ENCODE assay signal across 27 cellular contexts in genomic region chr4:64771149-64771548, GRCh38.
"Had no signal": no experiment of that assay in that cellular context is flagged by ENCODE, and none has a peak within 500 bp of the region (broad histone marks: within the 10 kb centered on the region; RNA-seq: fewer than 3 reads in every experiment).

No MANE protein-coding gene starts in this region.

- H3K4me1 ChIP-seq: gastrocnemius medialis, suprapubic skin, upper lobe of right lung, uterus had no signal

- H3K9me3 ChIP-seq: gastrocnemius medialis, ovary, suprapubic skin, transverse colon, upper lobe of right lung, uterus had no signal

- H3K27me3 ChIP-seq: gastrocnemius medialis, ovary, suprapubic skin, transverse colon, upper lobe of right lung, uterus had no signal

- H3K27me3 Mint-ChIP-seq: dendritic cell treated with granulocyte-macrophage colony-stimulating factor and Interleukin-4, amounts not matched to agents 40 ng/mL and 50 ng/mL, for 4 days; memory B cell; stimulated activated naive CD8-positive, alpha-beta T cell treated with anti-CD3 and anti-CD28 coated beads, Interleukin-15, amount 100 ng/mL, for 72 hours had no signal

- H3K27ac Mint-ChIP-seq: dendritic cell treated with granulocyte-macrophage colony-stimulating factor and Interleukin-4, amounts not matched to agents 40 ng/mL and 50 ng/mL, for 4 days; endodermal cell; memory B cell; natural killer cell; stimulated activated naive CD8-positive, alpha-beta T cell treated with anti-CD3 and anti-CD28 coated beads, Interleukin-15, amount 100 ng/mL, for 72 hours had no signal

- H3K4me3 Mint-ChIP-seq: dendritic cell treated with granulocyte-macrophage colony-stimulating factor and Interleukin-4, amounts not matched to agents 40 ng/mL and 50 ng/mL, for 4 days; endodermal cell; memory B cell; natural killer cell; stimulated activated naive CD8-positive, alpha-beta T cell treated with anti-CD3 and anti-CD28 coated beads, Interleukin-15, amount 100 ng/mL, for 72 hours had no signal

- ATAC-seq: esophagus mucosa; gastrocnemius medialis; left lobe of liver; natural killer cell; sciatic nerve; stimulated activated naive CD8-positive, alpha-beta T cell treated with anti-CD3 and anti-CD28 coated beads, Interleukin-15, amount 100 ng/mL, for 72 hours; upper lobe of right lung had no signal

- H3K36me3 ChIP-seq: gastrocnemius medialis, ovary, suprapubic skin, transverse colon, upper lobe of right lung, uterus had no signal

- H3K9me3 Mint-ChIP-seq: dendritic cell treated with granulocyte-macrophage colony-stimulating factor and Interleukin-4, amounts not matched to agents 40 ng/mL and 50 ng/mL, for 4 days; endodermal cell; memory B cell had no signal

- H3K4me3 ChIP-seq: gastrocnemius medialis, lung, ovary, smooth muscle cell, suprapubic skin, transverse colon, upper lobe of right lung, uterus had no signal

- H3K4me1 Mint-ChIP-seq: memory B cell; natural killer cell; stimulated activated naive CD8-positive, alpha-beta T cell treated with anti-CD3 and anti-CD28 coated beads, Interleukin-15, amount 100 ng/mL, for 72 hours had no signal

- DNase-seq: effector CD8-positive, alpha-beta T cell; endodermal cell; foreskin fibroblast; gastrocnemius medialis; head of caudate nucleus; kidney; natural killer cell; occipital lobe; ovary; stimulated activated CD4-positive, alpha-beta T cell treated with anti-CD3 and anti-CD28 coated beads, Interleukin-12 subunit alpha, Interleukin-12 subunit beta, amount 100 ng/mL, for 4 hours; stimulated activated CD4-positive, alpha-beta T cell treated with anti-CD3 and anti-CD28 coated beads, Interleukin-1b, Interleukin-23, amount 100 ng/mL, for 48 hours; stimulated activated CD4-positive, alpha-beta T cell treated with anti-CD3 and anti-CD28 coated beads, Interleukin-4, amount 100 ng/mL, for 1 hour; stimulated activated CD8-positive, alpha-beta memory T cell treated with anti-CD3 and anti-CD28 coated beads, Interleukin-4, amount 100 ng/mL, for 48 hours; stimulated activated naive CD4-positive, alpha-beta T cell; stimulated activated naive CD8-positive, alpha-beta T cell treated with anti-CD3 and anti-CD28 coated beads, Interleukin-15, amount 100 ng/mL, for 72 hours; transverse colon; upper lobe of right lung; uterus had no signal

- H3K36me3 Mint-ChIP-seq: memory B cell, natural killer cell had no signal

- H3K27ac ChIP-seq: epithelial cell of prostate, gastrocnemius medialis, ovary, suprapubic skin, transverse colon, upper lobe of right lung, uterus had no signal
